ENCODE assay signal across 11 cellular contexts in genomic region chrX:19121898-19122640, GRCh38. TPM values are rescaled to one million over a fixed set of nuclear protein-coding genes. Genes with fewer than 3 reads are reported as not detected.
DNase-seq lines count a peak whose midpoint lies in the region; ATAC-seq and TF ChIP-seq lines count a peak whose summit lies in the region.
"Had no signal": no experiment of that assay in that cellular context is flagged by ENCODE, and none has a peak within 500 bp of the region (broad histone marks: within the 10 kb centered on the region; RNA-seq: fewer than 3 reads in every experiment).

Gene ADGRG2 (minus strand): TSS chrX:19122468. CDS start chrX:19068834, 53,634 bp downstream.

- H3K9me3 ChIP-seq in ascending aorta (no peaks in the 10 kb centered on the region), subcutaneous abdominal adipose tissue (ENCODE audit: control insufficient read depth in 5 of 5, low read length in 5 of 5) (no peaks in the 10 kb centered on the region)

- H3K4me3 ChIP-seq in ascending aorta (peak within 1 kb of the TSS; percentile 57 to 72), subcutaneous abdominal adipose tissue (ENCODE audit: low read depth in 1 of 5, low read length in 5 of 5) (peak within 1 kb of the TSS in 4 of 5 donors; percentile 36 to 62 (median 56))
- H3K4me3 ChIP-seq: BLaER1 treated with 17β-estradiol and CSF1 and Interleukin-3, amounts not matched to agents 10 nM and 100 nM had no signal

- H3K4me1 ChIP-seq in ascending aorta (no peaks in the 10 kb centered on the region), subcutaneous abdominal adipose tissue (ENCODE audit: control insufficient read depth in 5 of 5, insufficient read depth in 5 of 5, low read length in 5 of 5) (peaks cover 0 to 8% (median 3%) of the 10 kb centered on the region in 5 donors)

- H3K27me3 Mint-ChIP-seq in immature natural killer cell (ENCODE audit: low read depth in 3 of 3), result peaks cover 10 to 31% (median 15%) of the 10 kb centered on the region in 3 donors

- H3K4me1 Mint-ChIP-seq in immature natural killer cell, result no peaks in the 10 kb centered on the region

- peak in 1 of 3 experiments; percentile 31 for TF ChIP-seq CTCF in ascending aorta (IDR thresholded peaks at IDR 0.05)

- ATAC-seq in HG02840 (IDR thresholded peaks at IDR 0.05; ENCODE audit: low FRiP score, unreplicated experiment) (no peak), GM18511 (IDR thresholded peaks at IDR 0.05; ENCODE audit: unreplicated experiment) (no peak)

- H3K27ac ChIP-seq in ascending aorta (peak within 1 kb of the TSS in 1 of 2 donors; percentile 56), subcutaneous abdominal adipose tissue (ENCODE audit: low read depth, low read length) (no peak within 1 kb of the TSS)
- H3K27ac ChIP-seq: BLaER1 treated with 17β-estradiol and CSF1 and Interleukin-3, amounts not matched to agents 10 nM and 100 nM had no signal

- no peaks in the 10 kb centered on the region for H3K9me3 Mint-ChIP-seq in immature natural killer cell

- H3K36me3 ChIP-seq in ascending aorta, result no peaks in the 10 kb centered on the region
- no peaks in the 10 kb centered on the region for H3K36me3 ChIP-seq in subcutaneous abdominal adipose tissue (ENCODE audit: control insufficient read depth in 5 of 5, insufficient read depth in 5 of 5, low read length in 5 of 5)
- H3K36me3 ChIP-seq: BLaER1 treated with 17β-estradiol and CSF1 and Interleukin-3, amounts not matched to agents 10 nM and 100 nM had no signal

- no peak within 1 kb of the TSS for H3K27ac Mint-ChIP-seq in immature natural killer cell

- H3K9ac ChIP-seq in subcutaneous abdominal adipose tissue (ENCODE audit: low read length in 5 of 5), result no peak within 1 kb of the TSS
- H3K9ac ChIP-seq: BLaER1 treated with 17β-estradiol and CSF1 and Interleukin-3, amounts not matched to agents 10 nM and 100 nM had no signal

- intact Hi-C loops in ascending aorta (cut with DNase I), result loop anchor here (5.0 to 10.0 kb wide), 2 partner anchors 210 to 1257 kb away; partner anchors contain the start of gene RAI2

- peak; percentile 10 for DNase-seq in NCI-H146 (lab: John Stamatoyannopoulos, UW)
- DNase-seq in NCI-H146 treated with DMSO at 0.1 percent for 48 hours (lab: John Stamatoyannopoulos, UW; ENCODE audit: unreplicated experiment), result no peak
- peak in 1 of 2 donors; percentile 70 for DNase-seq in ascending aorta (ENCODE audit: low spot score in 2 of 2)
- peak in 1 of 3 donors; percentile 2 for DNase-seq in immature natural killer cell
- DNase-seq in Kasumi-1 (lab: John Stamatoyannopoulos, UW), result no peak

- H3K36me3 Mint-ChIP-seq in immature natural killer cell, result no peaks in the 10 kb centered on the region

- peak within 1 kb of the TSS in 4 of 5 donors; percentile 34 to 59 (median 46) for H3K4me3 Mint-ChIP-seq in immature natural killer cell

- H3K27me3 ChIP-seq in ascending aorta (no peaks in the 10 kb centered on the region), subcutaneous abdominal adipose tissue (ENCODE audit: control insufficient read depth in 5 of 5, insufficient read depth in 4 of 5, low read length in 5 of 5) (peaks cover 0 to 26% (median 7%) of the 10 kb centered on the region in 5 donors)

RNA-seq across cellular contexts. Expression of gene ADGRG2, which starts in this region (rescaled TPM):
- 4.3 TPM for total RNA-seq in ascending aorta
- not detected for polyA plus RNA-seq in immature natural killer cell
- total RNA-seq: pulmonary artery endothelial cell, SK-MEL-5 had no signal
